10 cellular contexts compared by ENCODE assay signal in the genomic region with DNA sequence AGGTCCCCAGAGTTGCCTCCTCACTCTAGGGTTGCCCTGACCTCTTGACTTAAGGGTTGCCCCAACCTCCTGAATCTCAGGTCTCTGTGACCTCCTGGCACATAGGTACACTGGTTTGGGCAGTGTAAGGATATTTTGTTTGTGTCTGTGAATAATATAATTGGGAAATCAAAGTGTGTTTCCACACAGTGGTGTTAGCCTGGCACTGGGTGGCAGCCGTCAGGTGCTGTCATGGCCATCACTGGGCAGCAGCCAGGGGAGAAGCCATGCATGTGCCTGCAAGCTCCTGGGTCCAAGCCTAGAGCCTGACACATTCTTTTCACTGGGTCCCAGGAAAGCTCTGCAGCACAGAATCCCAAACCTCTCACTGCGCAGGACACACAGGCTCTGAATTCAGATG. TPM values are rescaled to one million over a fixed set of nuclear protein-coding genes. Genes with fewer than 3 reads are reported as not detected.
"Had no signal": no experiment of that assay in that cellular context is flagged by ENCODE, and none has a peak within 500 bp of the region (broad histone marks: within the 10 kb centered on the region; RNA-seq: fewer than 3 reads in every experiment).

No MANE protein-coding gene starts in this region.

- H3K9me3 ChIP-seq: HAP-1 had no signal

- H3K4me1 ChIP-seq: HAP-1 had no signal

- H3K36me3 ChIP-seq: HAP-1 had no signal

- DNase-seq: GOT3, H7, HFFc6, KBM-7 had no signal

- ATAC-seq: HCT116 had no signal

- H3K4me3 ChIP-seq: HAP-1 had no signal

- H3K27ac ChIP-seq: HL-60 had no signal

RNA-seq across cellular contexts. Expression of gene CCDC201, which starts 3.6 kb away (rescaled TPM):
- total RNA-seq: H7, HFFc6, HT1080 had no signal
- polyA plus RNA-seq: IgD-negative memory B cell had no signal

RNA-seq across cellular contexts. Expression of gene IGFBP1, which starts 11.8 kb away (rescaled TPM):
- total RNA-seq: H4, H7, HFFc6 had no signal
- polyA plus RNA-seq: IgD-negative memory B cell had no signal

RNA-seq across cellular contexts. Expression of gene IGFBP3, which starts 44.6 kb away (rescaled TPM):
- total RNA-seq: HT1080 had no signal
